In the genomic region with DNA sequence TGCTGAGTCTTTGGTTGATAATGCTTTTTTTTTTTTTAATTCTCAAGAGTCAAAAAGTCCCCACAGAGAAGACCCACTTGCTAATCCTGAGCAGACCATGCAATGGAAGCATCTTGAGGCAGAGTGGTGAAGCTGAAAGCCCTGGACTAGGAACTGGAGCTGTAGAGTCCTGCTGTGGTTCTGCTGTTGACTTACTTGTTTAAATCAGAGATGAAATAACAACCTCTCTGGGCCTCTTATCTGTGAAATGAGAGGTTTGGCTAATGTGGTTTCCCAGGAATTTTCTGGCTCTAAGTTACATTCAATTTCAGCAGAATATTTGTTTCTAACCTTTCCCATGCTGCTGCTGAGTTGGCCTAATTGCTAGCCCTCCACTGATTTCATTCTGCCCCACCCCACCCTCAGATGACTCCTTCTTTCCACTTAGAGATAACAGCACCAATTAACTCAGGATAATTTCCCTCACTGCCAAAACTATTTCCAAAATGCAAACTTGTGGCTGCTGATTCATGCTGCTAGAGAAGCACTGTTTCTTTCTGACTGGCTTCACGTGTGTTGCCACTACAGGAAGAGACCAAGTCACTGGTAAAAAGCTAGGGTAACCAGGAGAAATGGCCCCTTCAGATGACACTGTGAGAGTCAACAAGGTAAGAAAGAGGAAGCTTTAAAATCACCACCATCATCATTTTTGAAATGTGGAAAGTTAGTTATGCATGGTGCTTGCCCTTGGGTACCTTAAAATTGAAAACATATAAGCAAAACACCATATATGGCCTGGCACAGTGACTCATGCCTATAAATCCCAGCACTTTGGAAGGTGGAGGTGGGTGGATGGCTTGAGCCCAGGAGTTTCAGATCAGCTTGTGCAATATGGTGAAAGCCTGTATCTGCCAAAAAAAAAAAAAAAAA, we compare ENCODE assay signal across 9 cellular contexts.
A peak's percentile ranks its signal among the peaks of the same experiment; 100 is the strongest.
DNase-seq lines count a peak whose midpoint lies in the region; ATAC-seq and TF ChIP-seq lines count a peak whose summit lies in the region.
"Had no signal": no experiment of that assay in that cellular context is flagged by ENCODE, and none has a peak within 500 bp of the region (broad histone marks: within the 10 kb centered on the region; RNA-seq: fewer than 3 reads in every experiment).

No MANE protein-coding gene starts in this region.

- no peaks in the 10 kb centered on the region for H3K4me1 ChIP-seq in A673 (ENCODE audit: insufficient read depth, low read length, poor library complexity, severe bottlenecking)
- H3K4me1 ChIP-seq: parathyroid adenoma had no signal

- no peak overlapping the region for H3K27ac ChIP-seq in A673 (ENCODE audit: low read depth, low read length, poor library complexity, severe bottlenecking)
- H3K27ac ChIP-seq: parathyroid adenoma had no signal

- TF ChIP-seq CTCF in A673 (conservative IDR thresholded peaks at IDR 0.05; ENCODE audit: low read depth, low read length) (no peak), GM13976 (IDR thresholded peaks at IDR 0.05; ENCODE audit: borderline replicate concordance, control extremely low read depth, extremely low read depth, insufficient read depth, missing control alignments) (no peak)

- no peaks in the 10 kb centered on the region for H3K9me3 Mint-ChIP-seq in activated T-helper 1 cell treated with anti-CD3 and anti-CD28 coated beads, Interleukin-12 subunit alpha, Interleukin-12 subunit beta, Interleukin-2, Interleukin-4 antibody, amounts not matched to agents 30 ng/mL and 10 ng/mL and 1 ng/mL, durations not matched to agents 14 hours and 24 hours and 36 hours

- peak; percentile 88 for ATAC-seq in HG02981 (IDR thresholded peaks at IDR 0.05; ENCODE audit: unreplicated experiment)

- CTCF ChIA-PET in A673 (lab: Charles Lee): no interaction called here

- H3K4me3 ChIP-seq in A673 (ENCODE audit: low read depth, low read length, poor library complexity, severe bottlenecking): no peak overlapping the region

- no TSS peak for BruUV-seq in A673 (replicated peaks; lab: Mats Ljungman, UMichigan)

- no peak overlapping the region for H3K4me3 Mint-ChIP-seq in activated T-helper 1 cell treated with anti-CD3 and anti-CD28 coated beads, Interleukin-12 subunit alpha, Interleukin-12 subunit beta, Interleukin-2, Interleukin-4 antibody, amounts not matched to agents 30 ng/mL and 10 ng/mL and 1 ng/mL, durations not matched to agents 14 hours and 24 hours and 36 hours

- no peaks in the 10 kb centered on the region for H3K9me3 ChIP-seq in A673 (ENCODE audit: low read depth, low read length, poor library complexity, severe bottlenecking)

- DNase-seq in activated T-cell treated with anti-CD3 and anti-CD28 coated beads for 48 hours (ENCODE audit: low read depth) (peak; percentile 18), activated T-cell treated with anti-CD3 and anti-CD28 coated beads for 4 hours (no peak), renal cortical epithelial cell (ENCODE audit: low read depth) (peak; percentile 80), ecto neural progenitor cell (ENCODE audit: low spot score) (no peak), A673 (ENCODE audit: low spot score) (no peak), GM13976 (ENCODE audit: low spot score) (no peak)
- DNase-seq in activated T-helper 1 cell treated with anti-CD3 and anti-CD28 coated beads, Interleukin-12 subunit alpha, Interleukin-12 subunit beta, Interleukin-2, Interleukin-4 antibody, amounts not matched to agents 30 ng/mL and 10 ng/mL and 1 ng/mL, durations not matched to agents 14 hours and 24 hours and 36 hours (ENCODE audit: low spot score): no peak

- H3K27me3 Mint-ChIP-seq in activated T-helper 1 cell treated with anti-CD3 and anti-CD28 coated beads, Interleukin-12 subunit alpha, Interleukin-12 subunit beta, Interleukin-2, Interleukin-4 antibody, amounts not matched to agents 30 ng/mL and 10 ng/mL and 1 ng/mL, durations not matched to agents 14 hours and 24 hours and 36 hours (ENCODE audit: insufficient read depth): peaks cover 1% of the 10 kb centered on the region

- in situ Hi-C loops in GM13976 (cut with MboI; ENCODE audit: low sequenced_read_pairs, unreplicated experiment): no loop called here

- no peaks in the 10 kb centered on the region for H3K36me3 Mint-ChIP-seq in activated T-helper 1 cell treated with anti-CD3 and anti-CD28 coated beads, Interleukin-12 subunit alpha, Interleukin-12 subunit beta, Interleukin-2, Interleukin-4 antibody, amounts not matched to agents 30 ng/mL and 10 ng/mL and 1 ng/mL, durations not matched to agents 14 hours and 24 hours and 36 hours (ENCODE audit: low read depth)

- H3K4me1 Mint-ChIP-seq in activated T-helper 1 cell treated with anti-CD3 and anti-CD28 coated beads, Interleukin-12 subunit alpha, Interleukin-12 subunit beta, Interleukin-2, Interleukin-4 antibody, amounts not matched to agents 30 ng/mL and 10 ng/mL and 1 ng/mL, durations not matched to agents 14 hours and 24 hours and 36 hours (ENCODE audit: low read depth): no peaks in the 10 kb centered on the region

- no peaks in the 10 kb centered on the region for H3K36me3 ChIP-seq in A673 (ENCODE audit: insufficient read depth, low read length, poor library complexity, severe bottlenecking)

- intact Hi-C loops in activated T-helper 1 cell treated with anti-CD3 and anti-CD28 coated beads, Interleukin-12 subunit alpha, Interleukin-12 subunit beta, Interleukin-2, Interleukin-4 antibody, amounts not matched to agents 30 ng/mL and 10 ng/mL and 1 ng/mL, durations not matched to agents 14 hours and 24 hours and 36 hours (cut with micrococcal nuclease): no loop called here
- intact Hi-C loops in A673 (cut with micrococcal nuclease; ENCODE audit: unreplicated experiment): no loop called here

- H3K27me3 ChIP-seq in A673 (replicated peaks; ENCODE audit: insufficient read depth, low read depth, low read length, poor library complexity): no peaks in the 10 kb centered on the region

- peak overlapping the region; percentile 1 for H3K27ac Mint-ChIP-seq in activated T-helper 1 cell treated with anti-CD3 and anti-CD28 coated beads, Interleukin-12 subunit alpha, Interleukin-12 subunit beta, Interleukin-2, Interleukin-4 antibody, amounts not matched to agents 30 ng/mL and 10 ng/mL and 1 ng/mL, durations not matched to agents 14 hours and 24 hours and 36 hours

- POLR2A ChIA-PET in A673 (lab: Charles Lee; ENCODE audit: low non-redundant PET): no interaction called here

Comparison
In these comparisons a context has a peak if more than half of its experiments do, and no peak if none do; other contexts are left out.
1. DNase-seq: peak in activated T-cell treated with anti-CD3 and anti-CD28 coated beads for 48 hours (single experiment) and renal cortical epithelial cell (single experiment); none in activated T-cell treated with anti-CD3 and anti-CD28 coated beads for 4 hours (single experiment), activated T-helper 1 cell treated with anti-CD3 and anti-CD28 coated beads, Interleukin-12 subunit alpha, Interleukin-12 subunit beta, Interleukin-2, Interleukin-4 antibody, amounts not matched to agents 30 ng/mL and 10 ng/mL and 1 ng/mL, durations not matched to agents 14 hours and 24 hours and 36 hours (single experiment), ecto neural progenitor cell (single experiment), A673 (single experiment) and GM13976 (single experiment).